ENCODE assay signal across 23 cellular contexts in the genomic region with DNA sequence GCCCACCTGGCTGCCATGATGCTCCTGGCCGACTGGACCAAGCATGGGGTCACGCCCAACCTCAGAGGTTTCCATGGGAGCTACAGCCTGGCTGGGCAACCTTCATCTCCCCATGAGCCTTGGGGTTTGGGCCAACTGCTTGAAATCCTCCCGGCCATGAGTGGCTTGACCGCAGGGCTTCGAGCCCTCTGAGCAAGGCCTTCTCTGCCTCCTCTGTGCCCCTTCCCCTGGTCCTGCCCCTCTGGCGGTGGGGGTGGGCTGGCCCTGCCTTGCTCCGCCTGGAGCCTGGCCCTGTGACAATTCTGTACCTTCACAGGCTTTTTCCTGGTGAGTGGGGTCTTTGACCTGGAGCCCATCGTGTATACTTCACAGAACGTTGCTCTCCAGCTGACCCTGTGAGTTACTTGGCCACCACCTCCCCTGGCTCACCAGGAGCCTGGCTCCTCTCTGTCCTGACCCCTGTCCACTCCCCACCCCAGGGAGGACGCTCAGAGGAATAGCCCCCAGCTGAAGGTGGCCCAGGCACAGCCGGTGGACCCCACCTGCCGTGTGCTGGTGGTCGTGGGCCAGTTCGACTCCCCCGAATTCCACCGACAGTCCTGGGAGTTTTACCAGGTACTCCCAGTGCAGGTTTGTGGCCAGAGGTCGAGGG. TPM values are rescaled to one million over a fixed set of nuclear protein-coding genes. Genes with fewer than 3 reads are reported as not detected.
DNase-seq lines count a peak whose midpoint lies in the region; ATAC-seq, FAIRE-seq and TF ChIP-seq lines count a peak whose summit lies in the region.
"Had no signal": no experiment of that assay in that cellular context is flagged by ENCODE, and none has a peak within 500 bp of the region (broad histone marks: within the 10 kb centered on the region; RNA-seq: fewer than 3 reads in every experiment).

No MANE protein-coding gene starts in this region.

- H3K36me3 Mint-ChIP-seq in stimulated activated memory B cell treated with anti-CD40 and anti-IgM and Interleukin-4, amounts not matched to agents 10 μg/mL and 1 μg/mL and 100 μg/mL, for 72 hours = peaks cover 24% of the 10 kb centered on the region
- H3K36me3 Mint-ChIP-seq: CD4-positive, alpha-beta memory T cell had no signal

- peaks cover 7% of the 10 kb centered on the region for H3K79me2 ChIP-seq in HepG2 (ENCODE audit: insufficient read depth, low read length)

- no peaks in the 10 kb centered on the region for H3K27me3 ChIP-seq in right atrium auricular region
- no peaks in the 10 kb centered on the region for H3K27me3 ChIP-seq in HepG2 (ENCODE audit: control insufficient read depth in 1 of 2, insufficient read depth in 2 of 2, low read length in 2 of 2)
- no peaks in the 10 kb centered on the region for H3K27me3 ChIP-seq in upper lobe of left lung
- H3K27me3 ChIP-seq in esophagus squamous epithelium = no peaks in the 10 kb centered on the region
- no peaks in the 10 kb centered on the region for H3K27me3 ChIP-seq in breast epithelium
- H3K27me3 ChIP-seq: BLaER1 had no signal

- no peak; a peak in 1 of 4 replicates for TF ChIP-seq POLR2A in HepG2 (IDR thresholded peaks at IDR 0.05; ENCODE audit: insufficient read depth in 1 of 2, low read depth in 2 of 2, low read length in 2 of 2)
- TF ChIP-seq POLR2A in upper lobe of left lung (IDR thresholded peaks at IDR 0.05) = no peak
- no peak for TF ChIP-seq POLR2A in esophagus squamous epithelium (IDR thresholded peaks at IDR 0.05)
- no peak for TF ChIP-seq POLR2A in breast epithelium (IDR thresholded peaks at IDR 0.05)

- no peaks in the 10 kb centered on the region for H3K9me3 Mint-ChIP-seq in stimulated activated memory B cell treated with anti-CD40 and anti-IgM and Interleukin-4, amounts not matched to agents 10 μg/mL and 1 μg/mL and 100 μg/mL, for 72 hours
- H3K9me3 Mint-ChIP-seq: CD4-positive, alpha-beta memory T cell had no signal

- H3K9me3 ChIP-seq in right atrium auricular region = no peaks in the 10 kb centered on the region
- H3K9me3 ChIP-seq in HepG2 (ENCODE audit: low read length) = no peaks in the 10 kb centered on the region
- H3K9me3 ChIP-seq in upper lobe of left lung = no peaks in the 10 kb centered on the region
- H3K9me3 ChIP-seq in esophagus squamous epithelium = no peaks in the 10 kb centered on the region
- no peaks in the 10 kb centered on the region for H3K9me3 ChIP-seq in breast epithelium
- H3K9me3 ChIP-seq: BLaER1, HAP-1 had no signal

- H2AFZ ChIP-seq in HepG2 (ENCODE audit: low read length) = no peak overlapping the region
- H2AFZ ChIP-seq: GM23248 had no signal

- no peak for TF ChIP-seq RAD21 in HepG2 (CRISPR knock-in tag; IDR thresholded peaks at IDR 0.05)

- POLR2A ChIA-PET in HepG2 (lab: Yijun Ruan, JAX) = no interaction called here

- no TSS peak for BruUV-seq in HepG2 (replicated peaks; lab: Mats Ljungman, UMichigan)

- DNase-seq in left ventricle myocardium superior (no peak), right atrium auricular region (ENCODE audit: low spot score) (no peak), HepG2 (ENCODE audit: low spot score) (no peak), upper lobe of left lung (no peak), esophagus squamous epithelium (lab: John Stamatoyannopoulos, UW) (no peak), breast epithelium (ENCODE audit: low spot score in 2 of 2) (no peak)
- DNase-seq: CD4-positive, alpha-beta memory T cell; DMS153; DMS79; GDM1; GM23248 had no signal

- ATAC-seq in left ventricle myocardium superior = peak; percentile 12
- ATAC-seq in HepG2 = peak; percentile 11
- peak; percentile 12 to 24 for ATAC-seq in upper lobe of left lung (ENCODE audit: low FRiP score in 2 of 2)
- no peak for ATAC-seq in stimulated activated memory B cell treated with anti-CD40 and anti-IgM and Interleukin-4, amounts not matched to agents 10 μg/mL and 1 μg/mL and 100 μg/mL, for 72 hours

- peaks cover 13% of the 10 kb centered on the region for H3K36me3 ChIP-seq in right atrium auricular region
- H3K36me3 ChIP-seq in HepG2 (replicated peaks in 1 of 2; ENCODE audit: control insufficient read depth in 1 of 2, insufficient read depth in 2 of 2, low read length in 2 of 2) = peaks cover 34 to 57% of the 10 kb centered on the region in 2 experiments
- peaks cover 0 to 29% (median 4%) of the 10 kb centered on the region in 4 donors for H3K36me3 ChIP-seq in upper lobe of left lung
- peaks cover 5 to 56% (median 5%) of the 10 kb centered on the region in 3 donors for H3K36me3 ChIP-seq in esophagus squamous epithelium
- no peaks in the 10 kb centered on the region for H3K36me3 ChIP-seq in breast epithelium
- H3K36me3 ChIP-seq: HAP-1 had no signal

- in situ Hi-C loops in HepG2 (cut with HindIII; ENCODE audit: extremely low pct_ligation_motif_present, low pct_unique_long_range_greater_than_20kb) = no loop called here

- no peaks in the 10 kb centered on the region for H3K27me3 Mint-ChIP-seq in stimulated activated memory B cell treated with anti-CD40 and anti-IgM and Interleukin-4, amounts not matched to agents 10 μg/mL and 1 μg/mL and 100 μg/mL, for 72 hours
- H3K27me3 Mint-ChIP-seq: CD4-positive, alpha-beta memory T cell had no signal

- no peak overlapping the region for H3K4me2 ChIP-seq in HepG2 (ENCODE audit: low read depth, low read length)
- H3K4me2 ChIP-seq: BLaER1 had no signal

- no peak for TF ChIP-seq EP300 in HepG2 (IDR thresholded peaks at IDR 0.05; ENCODE audit: low read depth in 2 of 2, low read length in 2 of 2)
- TF ChIP-seq EP300 in HepG2 (CRISPR knock-in tag; IDR thresholded peaks at IDR 0.05; ENCODE audit: borderline replicate concordance) = no peak
- no peak for TF ChIP-seq EP300 in upper lobe of left lung (IDR thresholded peaks at IDR 0.05)

- CTCF ChIA-PET in HepG2 (lab: Yijun Ruan, JAX; ENCODE audit: low intra/inter-chr PET ratio, low total read pairs) = no interaction called here

- WGBS in HepG2 (ENCODE audit: low lambda C conversion rate) = 95% methylated on average over 13 of the region's 17 CpGs
- 94 to 97% methylated on average over 10 to 16 of the region's 17 CpGs for WGBS in upper lobe of left lung, 2 donors
- whole genome bisulfite sequencing in esophagus squamous epithelium, 2 donors = 97 to 100% methylated on average over 2 to 9 of the region's 17 CpGs

- TF ChIP-seq CTCF in right atrium auricular region (IDR thresholded peaks at IDR 0.05) (no peak), HepG2 (CRISPR knock-in tag; IDR thresholded peaks at IDR 0.05) (no peak), upper lobe of left lung (IDR thresholded peaks at IDR 0.05) (no peak), esophagus squamous epithelium (IDR thresholded peaks at IDR 0.05) (no peak), breast epithelium (IDR thresholded peaks at IDR 0.05) (no peak)

- intact Hi-C loops in left ventricle myocardium superior (cut with micrococcal nuclease) = no loop called here
- intact Hi-C loops in HepG2 (cut with micrococcal nuclease; ENCODE audit: unreplicated experiment) = no loop called here
- intact Hi-C loops in esophagus squamous epithelium (cut with DNase I) = no loop called here
- intact Hi-C loops in breast epithelium (cut with DNase I; ENCODE audit: low total_unique reads) = loop anchor here (5.0 kb wide), 1 partner anchor 1492 kb away; no protein-coding TSS in a partner anchor

- FAIRE-seq in HepG2 (lab: Jason Lieb, UNC) = no peak
- FAIRE-seq: GM12892, GM18507 had no signal

- H3K9ac ChIP-seq in HepG2 (ENCODE audit: insufficient read depth, low read depth, low read length) = no peak overlapping the region
- H3K9ac ChIP-seq: BLaER1, GM23248 had no signal

- H3K4me1 ChIP-seq in right atrium auricular region = no peaks in the 10 kb centered on the region
- no peaks in the 10 kb centered on the region for H3K4me1 ChIP-seq in HepG2 (ENCODE audit: insufficient read depth, low read length)
- peaks cover 0 to 9% (median 4%) of the 10 kb centered on the region in 4 donors for H3K4me1 ChIP-seq in upper lobe of left lung
- peaks cover 0 to 4% (median 0%) of the 10 kb centered on the region in 3 donors for H3K4me1 ChIP-seq in esophagus squamous epithelium
- H3K4me1 ChIP-seq in breast epithelium = no peaks in the 10 kb centered on the region
- H3K4me1 ChIP-seq: BLaER1, HAP-1 had no signal

- no peaks in the 10 kb centered on the region for H3K4me1 Mint-ChIP-seq in stimulated activated memory B cell treated with anti-CD40 and anti-IgM and Interleukin-4, amounts not matched to agents 10 μg/mL and 1 μg/mL and 100 μg/mL, for 72 hours
- H3K4me1 Mint-ChIP-seq: CD4-positive, alpha-beta memory T cell had no signal

- peaks cover 29% of the 10 kb centered on the region for H4K20me1 ChIP-seq in HepG2 (ENCODE audit: insufficient read depth, low read length)

- no peak overlapping the region for H3K27ac Mint-ChIP-seq in stimulated activated memory B cell treated with anti-CD40 and anti-IgM and Interleukin-4, amounts not matched to agents 10 μg/mL and 1 μg/mL and 100 μg/mL, for 72 hours

- H3K4me3 Mint-ChIP-seq in stimulated activated memory B cell treated with anti-CD40 and anti-IgM and Interleukin-4, amounts not matched to agents 10 μg/mL and 1 μg/mL and 100 μg/mL, for 72 hours = no peak overlapping the region
- H3K4me3 Mint-ChIP-seq: CD14-positive monocyte; CD4-positive, alpha-beta memory T cell had no signal

- no peak overlapping the region for H3K27ac ChIP-seq in right atrium auricular region
- no peak overlapping the region for H3K27ac ChIP-seq in HepG2 (ENCODE audit: extremely low read length, insufficient read depth, low read length)
- H3K27ac ChIP-seq in upper lobe of left lung = peak overlapping the region in 2 of 4 donors; percentile 32 to 34
- no peak overlapping the region for H3K27ac ChIP-seq in esophagus squamous epithelium
- H3K27ac ChIP-seq in breast epithelium = no peak overlapping the region
- H3K27ac ChIP-seq: 22Rv1, BLaER1, GM23248 had no signal

- H3K4me3 ChIP-seq in right atrium auricular region (no peak overlapping the region), HepG2 (replicated peaks in 1 of 3; ENCODE audit: insufficient read depth in 1 of 3, low read depth in 2 of 3, low read length in 3 of 3) (no peak overlapping the region), upper lobe of left lung (no peak overlapping the region), esophagus squamous epithelium (no peak overlapping the region), breast epithelium (no peak overlapping the region)
- H3K4me3 ChIP-seq: BLaER1, GM23248, HAP-1 had no signal

RNA-seq across cellular contexts. Expression of a gene that starts 8.8 kb away (rescaled TPM):
- 0.69 TPM for total RNA-seq in left ventricle myocardium superior
- 1 to 10 TPM in 1 of 2 donors, not detected in 1; 3.7 TPM for total RNA-seq in right atrium auricular region
- total RNA-seq in HepG2 (2016; rRNA removed; fragmentation: Illumina TruSeq; extraction: Trizol) = 135 and 167 TPM in 2 replicates
- total RNA-seq in HepG2 (2016; cell fraction: cytosol; rRNA removed; fragmentation: Illumina TruSeq; extraction: Trizol; ENCODE audit: low read depth) = 34.5 and 39.0 TPM in 2 replicates
- total RNA-seq in HepG2 (2016; cell fraction: insoluble cytoplasmic fraction; rRNA removed; fragmentation: Illumina TruSeq; extraction: Trizol) = 131 and 168 TPM in 2 replicates
- total RNA-seq in HepG2 (2016; cell fraction: membrane; rRNA removed; fragmentation: Illumina TruSeq; extraction: Trizol) = 97.3 and 97.8 TPM in 2 replicates
- total RNA-seq in HepG2 (2016; cell fraction: nucleus; rRNA removed; fragmentation: Illumina TruSeq; extraction: Trizol) = 62.8 and 63.7 TPM in 2 replicates
- 18.5 and 30.3 TPM in 2 replicates for polyA plus RNA-seq in HepG2 (2011; rRNA removed)
- 26.4 and 35.2 TPM in 2 replicates for polyA plus RNA-seq in HepG2 (2011; cell fraction: cytosol; rRNA removed)
- polyA plus RNA-seq in HepG2 (2011; cell fraction: nucleus; rRNA removed) = 11.3 and 14.8 TPM in 2 replicates
- polyA plus RNA-seq in HepG2 (2012) = 20.8 and 42.6 TPM in 2 replicates
- polyA plus RNA-seq in HepG2 (2016; cell fraction: cytosol; fragmentation: Illumina TruSeq; extraction: Trizol; ENCODE audit: low read depth) = 27.8 and 29.4 TPM in 2 replicates
- 158 and 162 TPM in 2 replicates for polyA plus RNA-seq in HepG2 (2016; cell fraction: insoluble cytoplasmic fraction; fragmentation: Illumina TruSeq; extraction: Trizol; ENCODE audit: low read depth)
- polyA plus RNA-seq in HepG2 (2016; cell fraction: membrane; fragmentation: Illumina TruSeq; extraction: Trizol; ENCODE audit: low read depth) = 64.5 and 65.4 TPM in 2 replicates
- 90.2 and 97.1 TPM in 2 replicates for polyA plus RNA-seq in HepG2 (2016; cell fraction: nucleus; fragmentation: Illumina TruSeq; extraction: Trizol; ENCODE audit: insufficient read depth, low read depth)
- 62.3 and 97.9 TPM in 2 replicates for polyA minus RNA-seq in HepG2 (2011; rRNA and poly(A)+ RNA removed; ENCODE audit: low replicate concordance)
- polyA minus RNA-seq in HepG2 (2011; cell fraction: cytosol; rRNA and poly(A)+ RNA removed) = 18.6 and 37.7 TPM in 2 replicates
- 20.9 and 36.8 TPM in 2 replicates for polyA minus RNA-seq in HepG2 (2011; cell fraction: nucleus; rRNA and poly(A)+ RNA removed)
- 1 to 10 TPM in 5 of 6 donors, not detected in 1; 1.4 to 6.4 (median 3.5) TPM for total RNA-seq in upper lobe of left lung
- total RNA-seq in esophagus squamous epithelium = 10 to 100 TPM in 2 of 4 donors, 1 to 10 TPM in 2; 6.6 to 33.6 (median 21.0) TPM
- total RNA-seq in breast epithelium = 1 to 10 TPM in 1 of 3 donors, under 1 TPM in 2; 0.29 to 1.9 (median 0.33) TPM
- polyA plus RNA-seq: CD14-positive monocyte had no signal

RNA-seq across cellular contexts. Expression of a gene that starts 18.1 kb away (rescaled TPM):
- total RNA-seq in left ventricle myocardium superior (45.0 TPM), right atrium auricular region (10 to 100 TPM; 28.6 to 35.3 TPM), HepG2 (2016; rRNA removed; fragmentation: Illumina TruSeq; extraction: Trizol) (270 and 327 TPM in 2 replicates), upper lobe of left lung (100 to 1,000 TPM in 1 of 6 donors, 10 to 100 TPM in 5; 30.5 to 265 (median 44.2) TPM), esophagus squamous epithelium (10 to 100 TPM; 16.5 to 44.3 (median 30.3) TPM), breast epithelium (10 to 100 TPM; 12.3 to 66.2 (median 65.2) TPM)
- 87.2 and 91.8 TPM in 2 replicates for total RNA-seq in HepG2 (2016; cell fraction: cytosol; rRNA removed; fragmentation: Illumina TruSeq; extraction: Trizol; ENCODE audit: low read depth)
- total RNA-seq in HepG2 (2016; cell fraction: insoluble cytoplasmic fraction; rRNA removed; fragmentation: Illumina TruSeq; extraction: Trizol) = 272 and 349 TPM in 2 replicates
- total RNA-seq in HepG2 (2016; cell fraction: membrane; rRNA removed; fragmentation: Illumina TruSeq; extraction: Trizol) = 147 and 156 TPM in 2 replicates
- total RNA-seq in HepG2 (2016; cell fraction: nucleus; rRNA removed; fragmentation: Illumina TruSeq; extraction: Trizol) = 146 and 156 TPM in 2 replicates
- polyA plus RNA-seq in HepG2 (2011; rRNA removed) = 249 and 317 TPM in 2 replicates
- polyA plus RNA-seq in HepG2 (2011; cell fraction: cytosol; rRNA removed) = 229 and 274 TPM in 2 replicates
- polyA plus RNA-seq in HepG2 (2011; cell fraction: nucleus; rRNA removed) = 417 and 490 TPM in 2 replicates
- polyA plus RNA-seq in HepG2 (2012) = 302 and 303 TPM in 2 replicates
- polyA plus RNA-seq in HepG2 (2016; cell fraction: cytosol; fragmentation: Illumina TruSeq; extraction: Trizol; ENCODE audit: low read depth) = 66.5 and 75.3 TPM in 2 replicates
- polyA plus RNA-seq in HepG2 (2016; cell fraction: insoluble cytoplasmic fraction; fragmentation: Illumina TruSeq; extraction: Trizol; ENCODE audit: low read depth) = 406 and 430 TPM in 2 replicates
- 103 and 126 TPM in 2 replicates for polyA plus RNA-seq in HepG2 (2016; cell fraction: membrane; fragmentation: Illumina TruSeq; extraction: Trizol; ENCODE audit: low read depth)
- 409 and 442 TPM in 2 replicates for polyA plus RNA-seq in HepG2 (2016; cell fraction: nucleus; fragmentation: Illumina TruSeq; extraction: Trizol; ENCODE audit: insufficient read depth, low read depth)
- polyA minus RNA-seq in HepG2 (2011; rRNA and poly(A)+ RNA removed; ENCODE audit: low replicate concordance) = 60.4 and 341 TPM in 2 replicates
- polyA minus RNA-seq in HepG2 (2011; cell fraction: cytosol; rRNA and poly(A)+ RNA removed) = 127 and 156 TPM in 2 replicates
- 114 and 156 TPM in 2 replicates for polyA minus RNA-seq in HepG2 (2011; cell fraction: nucleus; rRNA and poly(A)+ RNA removed)

RNA-seq across cellular contexts. Expression of a gene that starts 18.4 kb away (rescaled TPM):
- total RNA-seq in left ventricle myocardium superior (2.1 TPM), right atrium auricular region (1 to 10 TPM; 2.2 TPM), HepG2 (2016; rRNA removed; fragmentation: Illumina TruSeq; extraction: Trizol) (96.0 and 114 TPM in 2 replicates), upper lobe of left lung (10 to 100 TPM in 3 of 6 donors, 1 to 10 TPM in 3; 2.8 to 16.0 (median 9.0) TPM), esophagus squamous epithelium (10 to 100 TPM; 11.3 to 57.7 (median 34.3) TPM), breast epithelium (1 to 10 TPM; 2.6 to 5.6 (median 3.7) TPM)
- total RNA-seq in HepG2 (2016; cell fraction: cytosol; rRNA removed; fragmentation: Illumina TruSeq; extraction: Trizol; ENCODE audit: low read depth) = 20.1 and 22.9 TPM in 2 replicates
- 95.6 and 109 TPM in 2 replicates for total RNA-seq in HepG2 (2016; cell fraction: insoluble cytoplasmic fraction; rRNA removed; fragmentation: Illumina TruSeq; extraction: Trizol)
- total RNA-seq in HepG2 (2016; cell fraction: membrane; rRNA removed; fragmentation: Illumina TruSeq; extraction: Trizol) = 30.2 and 33.7 TPM in 2 replicates
- total RNA-seq in HepG2 (2016; cell fraction: nucleus; rRNA removed; fragmentation: Illumina TruSeq; extraction: Trizol) = 38.0 and 39.0 TPM in 2 replicates
- 33.2 and 45.0 TPM in 2 replicates for polyA plus RNA-seq in HepG2 (2011; rRNA removed)
- polyA plus RNA-seq in HepG2 (2011; cell fraction: cytosol; rRNA removed) = 36.3 and 78.7 TPM in 2 replicates
- 27.9 and 41.4 TPM in 2 replicates for polyA plus RNA-seq in HepG2 (2011; cell fraction: nucleus; rRNA removed)
- 15.9 and 24.5 TPM in 2 replicates for polyA plus RNA-seq in HepG2 (2012)
- 18.4 and 18.5 TPM in 2 replicates for polyA plus RNA-seq in HepG2 (2016; cell fraction: cytosol; fragmentation: Illumina TruSeq; extraction: Trizol; ENCODE audit: low read depth)
- polyA plus RNA-seq in HepG2 (2016; cell fraction: insoluble cytoplasmic fraction; fragmentation: Illumina TruSeq; extraction: Trizol; ENCODE audit: low read depth) = 130 and 138 TPM in 2 replicates
- polyA plus RNA-seq in HepG2 (2016; cell fraction: membrane; fragmentation: Illumina TruSeq; extraction: Trizol; ENCODE audit: low read depth) = 21.2 and 23.8 TPM in 2 replicates
- polyA plus RNA-seq in HepG2 (2016; cell fraction: nucleus; fragmentation: Illumina TruSeq; extraction: Trizol; ENCODE audit: insufficient read depth, low read depth) = 61.0 and 63.4 TPM in 2 replicates
- polyA minus RNA-seq in HepG2 (2011; rRNA and poly(A)+ RNA removed; ENCODE audit: low replicate concordance) = 74.6 and 146 TPM in 2 replicates
- 21.4 and 38.3 TPM in 2 replicates for polyA minus RNA-seq in HepG2 (2011; cell fraction: cytosol; rRNA and poly(A)+ RNA removed)
- 10.7 and 15.2 TPM in 2 replicates for polyA minus RNA-seq in HepG2 (2011; cell fraction: nucleus; rRNA and poly(A)+ RNA removed)

RNA-seq across cellular contexts. Expression of a gene that starts 26.2 kb away (rescaled TPM):
- total RNA-seq in left ventricle myocardium superior = not detected
- not detected for total RNA-seq in right atrium auricular region
- total RNA-seq in HepG2 (2016; rRNA removed; fragmentation: Illumina TruSeq; extraction: Trizol) = not detected in 2 replicates
- total RNA-seq in HepG2 (2016; cell fraction: cytosol; rRNA removed; fragmentation: Illumina TruSeq; extraction: Trizol; ENCODE audit: low read depth) = not detected in 2 replicates
- total RNA-seq in HepG2 (2016; cell fraction: insoluble cytoplasmic fraction; rRNA removed; fragmentation: Illumina TruSeq; extraction: Trizol) = not detected in 2 replicates
- not detected in 2 replicates for total RNA-seq in HepG2 (2016; cell fraction: membrane; rRNA removed; fragmentation: Illumina TruSeq; extraction: Trizol)
- not detected in 2 replicates for total RNA-seq in HepG2 (2016; cell fraction: nucleus; rRNA removed; fragmentation: Illumina TruSeq; extraction: Trizol)
- not detected in 2 replicates for polyA plus RNA-seq in HepG2 (2011; rRNA removed)
- not detected in 2 replicates for polyA plus RNA-seq in HepG2 (2011; cell fraction: cytosol; rRNA removed)
- polyA plus RNA-seq in HepG2 (2011; cell fraction: nucleus; rRNA removed) = not detected in 2 replicates
- not detected in 2 replicates for polyA plus RNA-seq in HepG2 (2012)
- polyA plus RNA-seq in HepG2 (2016; cell fraction: cytosol; fragmentation: Illumina TruSeq; extraction: Trizol; ENCODE audit: low read depth) = not detected in 2 replicates
- polyA plus RNA-seq in HepG2 (2016; cell fraction: insoluble cytoplasmic fraction; fragmentation: Illumina TruSeq; extraction: Trizol; ENCODE audit: low read depth) = not detected in 2 replicates
- polyA plus RNA-seq in HepG2 (2016; cell fraction: membrane; fragmentation: Illumina TruSeq; extraction: Trizol; ENCODE audit: low read depth) = not detected in 2 replicates
- polyA plus RNA-seq in HepG2 (2016; cell fraction: nucleus; fragmentation: Illumina TruSeq; extraction: Trizol; ENCODE audit: insufficient read depth, low read depth) = not detected in 2 replicates
- polyA minus RNA-seq in HepG2 (2011; rRNA and poly(A)+ RNA removed; ENCODE audit: low replicate concordance) = not detected in 2 replicates
- polyA minus RNA-seq in HepG2 (2011; cell fraction: cytosol; rRNA and poly(A)+ RNA removed) = not detected in 2 replicates
- polyA minus RNA-seq in HepG2 (2011; cell fraction: nucleus; rRNA and poly(A)+ RNA removed) = not detected in 2 replicates
- not detected for total RNA-seq in upper lobe of left lung
- total RNA-seq in esophagus squamous epithelium = under 1 TPM in 1 of 4 donors, not detected in 3; 0.26 TPM
- total RNA-seq in breast epithelium = not detected
- total RNA-seq: A673; CD4-positive, alpha-beta memory T cell; Daoy; GM23248; H4; HT-29 had no signal
- polyA plus RNA-seq: AG04450; CD14-positive monocyte; CD4-positive, alpha-beta memory T cell; GM23248 had no signal

RNA-seq across cellular contexts. Expression of a gene that starts 36.9 kb away (rescaled TPM):
- total RNA-seq in left ventricle myocardium superior (120 TPM), right atrium auricular region (100 to 1,000 TPM in 1 of 2 donors, 10 to 100 TPM in 1; 52.8 to 129 TPM), HepG2 (2016; rRNA removed; fragmentation: Illumina TruSeq; extraction: Trizol) (28.7 and 46.7 TPM in 2 replicates), upper lobe of left lung (100 to 1,000 TPM; 110 to 265 (median 179) TPM), esophagus squamous epithelium (10 to 100 TPM; 41.2 to 93.9 (median 75.7) TPM), breast epithelium (10 to 100 TPM; 37.8 to 69.5 (median 64.2) TPM)
- total RNA-seq in HepG2 (2016; cell fraction: cytosol; rRNA removed; fragmentation: Illumina TruSeq; extraction: Trizol; ENCODE audit: low read depth) = 15.8 and 18.7 TPM in 2 replicates
- total RNA-seq in HepG2 (2016; cell fraction: insoluble cytoplasmic fraction; rRNA removed; fragmentation: Illumina TruSeq; extraction: Trizol) = 21.7 and 51.0 TPM in 2 replicates
- 31.9 and 34.8 TPM in 2 replicates for total RNA-seq in HepG2 (2016; cell fraction: membrane; rRNA removed; fragmentation: Illumina TruSeq; extraction: Trizol)
- total RNA-seq in HepG2 (2016; cell fraction: nucleus; rRNA removed; fragmentation: Illumina TruSeq; extraction: Trizol) = 43.0 and 51.6 TPM in 2 replicates
- 170 and 192 TPM in 2 replicates for polyA plus RNA-seq in HepG2 (2011; rRNA removed)
- 200 and 244 TPM in 2 replicates for polyA plus RNA-seq in HepG2 (2011; cell fraction: cytosol; rRNA removed)
- polyA plus RNA-seq in HepG2 (2011; cell fraction: nucleus; rRNA removed) = 116 and 129 TPM in 2 replicates
- 52.7 and 59.2 TPM in 2 replicates for polyA plus RNA-seq in HepG2 (2012)
- 35.1 and 40.6 TPM in 2 replicates for polyA plus RNA-seq in HepG2 (2016; cell fraction: cytosol; fragmentation: Illumina TruSeq; extraction: Trizol; ENCODE audit: low read depth)
- polyA plus RNA-seq in HepG2 (2016; cell fraction: insoluble cytoplasmic fraction; fragmentation: Illumina TruSeq; extraction: Trizol; ENCODE audit: low read depth) = 52.5 and 60.0 TPM in 2 replicates
- 62.1 and 68.8 TPM in 2 replicates for polyA plus RNA-seq in HepG2 (2016; cell fraction: membrane; fragmentation: Illumina TruSeq; extraction: Trizol; ENCODE audit: low read depth)
- 160 and 166 TPM in 2 replicates for polyA plus RNA-seq in HepG2 (2016; cell fraction: nucleus; fragmentation: Illumina TruSeq; extraction: Trizol; ENCODE audit: insufficient read depth, low read depth)
- polyA minus RNA-seq in HepG2 (2011; rRNA and poly(A)+ RNA removed; ENCODE audit: low replicate concordance) = 231 and 401 TPM in 2 replicates
- polyA minus RNA-seq in HepG2 (2011; cell fraction: cytosol; rRNA and poly(A)+ RNA removed) = 73.3 and 75.3 TPM in 2 replicates
- polyA minus RNA-seq in HepG2 (2011; cell fraction: nucleus; rRNA and poly(A)+ RNA removed) = 23.0 and 28.7 TPM in 2 replicates
